Comparison of ENCODE assay signal across 2 cellular contexts in the genomic region with DNA sequence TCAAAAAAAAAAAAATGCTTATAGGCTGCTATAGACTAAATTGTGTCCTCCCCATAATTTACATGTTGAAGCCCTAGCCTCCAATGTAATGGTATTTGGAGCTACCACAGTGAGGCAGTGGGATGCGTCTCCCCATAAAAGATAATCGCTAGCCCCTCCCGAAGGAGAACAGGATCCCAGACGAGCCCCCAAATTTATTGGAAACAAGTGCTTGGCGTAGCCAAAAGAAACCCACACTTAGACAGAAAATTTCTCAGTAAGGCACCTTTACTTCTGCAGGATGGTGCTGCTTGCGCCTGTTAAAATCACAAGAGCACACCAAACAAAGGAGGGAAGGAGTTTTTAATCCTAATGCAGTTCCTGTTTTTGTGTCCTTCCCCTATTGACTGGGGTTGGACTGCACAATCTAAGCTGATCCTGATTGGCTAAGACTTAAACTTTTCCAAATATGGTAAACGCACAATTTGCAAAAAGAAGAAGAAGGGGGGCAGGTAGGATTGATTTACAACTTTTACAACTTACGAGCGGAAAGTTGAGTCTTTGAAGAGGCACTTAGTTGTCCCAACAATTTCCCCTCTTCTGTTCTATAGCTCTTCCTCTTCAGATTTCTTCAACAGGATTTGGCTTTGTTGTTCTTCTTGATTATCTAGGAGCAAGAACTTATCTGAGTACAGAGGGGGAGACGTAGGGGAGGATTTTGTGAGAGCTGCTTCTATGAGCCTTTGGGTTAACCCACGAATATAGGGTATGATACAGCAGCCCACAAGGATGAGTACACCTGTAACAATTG.
TF ChIP-seq lines count a peak whose summit lies in the region.

No MANE protein-coding gene starts in this region.

TF ChIP-seq in GM23338, 12 proteins besides CTCF, POLR2A, EP300 and RAD21 (continues in another document):
- TF ChIP-seq ZNF331 (CRISPR knock-in tag; IDR thresholded peaks at IDR 0.05; ENCODE audit: low read depth) = no peak
- TF ChIP-seq ZNF114 (CRISPR knock-in tag; IDR thresholded peaks at IDR 0.05) = no peak
- TF ChIP-seq, protein P1, sequence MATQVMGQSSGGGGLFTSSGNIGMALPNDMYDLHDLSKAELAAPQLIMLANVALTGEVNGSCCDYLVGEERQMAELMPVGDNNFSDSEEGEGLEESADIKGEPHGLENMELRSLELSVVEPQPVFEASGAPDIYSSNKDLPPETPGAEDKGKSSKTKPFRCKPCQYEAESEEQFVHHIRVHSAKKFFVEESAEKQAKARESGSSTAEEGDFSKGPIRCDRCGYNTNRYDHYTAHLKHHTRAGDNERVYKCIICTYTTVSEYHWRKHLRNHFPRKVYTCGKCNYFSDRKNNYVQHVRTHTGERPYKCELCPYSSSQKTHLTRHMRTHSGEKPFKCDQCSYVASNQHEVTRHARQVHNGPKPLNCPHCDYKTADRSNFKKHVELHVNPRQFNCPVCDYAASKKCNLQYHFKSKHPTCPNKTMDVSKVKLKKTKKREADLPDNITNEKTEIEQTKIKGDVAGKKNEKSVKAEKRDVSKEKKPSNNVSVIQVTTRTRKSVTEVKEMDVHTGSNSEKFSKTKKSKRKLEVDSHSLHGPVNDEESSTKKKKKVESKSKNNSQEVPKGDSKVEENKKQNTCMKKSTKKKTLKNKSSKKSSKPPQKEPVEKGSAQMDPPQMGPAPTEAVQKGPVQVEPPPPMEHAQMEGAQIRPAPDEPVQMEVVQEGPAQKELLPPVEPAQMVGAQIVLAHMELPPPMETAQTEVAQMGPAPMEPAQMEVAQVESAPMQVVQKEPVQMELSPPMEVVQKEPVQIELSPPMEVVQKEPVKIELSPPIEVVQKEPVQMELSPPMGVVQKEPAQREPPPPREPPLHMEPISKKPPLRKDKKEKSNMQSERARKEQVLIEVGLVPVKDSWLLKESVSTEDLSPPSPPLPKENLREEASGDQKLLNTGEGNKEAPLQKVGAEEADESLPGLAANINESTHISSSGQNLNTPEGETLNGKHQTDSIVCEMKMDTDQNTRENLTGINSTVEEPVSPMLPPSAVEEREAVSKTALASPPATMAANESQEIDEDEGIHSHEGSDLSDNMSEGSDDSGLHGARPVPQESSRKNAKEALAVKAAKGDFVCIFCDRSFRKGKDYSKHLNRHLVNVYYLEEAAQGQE (IDR thresholded peaks at IDR 0.05; ENCODE audit: unreplicated experiment) = no peak
- TF ChIP-seq, protein P2, sequence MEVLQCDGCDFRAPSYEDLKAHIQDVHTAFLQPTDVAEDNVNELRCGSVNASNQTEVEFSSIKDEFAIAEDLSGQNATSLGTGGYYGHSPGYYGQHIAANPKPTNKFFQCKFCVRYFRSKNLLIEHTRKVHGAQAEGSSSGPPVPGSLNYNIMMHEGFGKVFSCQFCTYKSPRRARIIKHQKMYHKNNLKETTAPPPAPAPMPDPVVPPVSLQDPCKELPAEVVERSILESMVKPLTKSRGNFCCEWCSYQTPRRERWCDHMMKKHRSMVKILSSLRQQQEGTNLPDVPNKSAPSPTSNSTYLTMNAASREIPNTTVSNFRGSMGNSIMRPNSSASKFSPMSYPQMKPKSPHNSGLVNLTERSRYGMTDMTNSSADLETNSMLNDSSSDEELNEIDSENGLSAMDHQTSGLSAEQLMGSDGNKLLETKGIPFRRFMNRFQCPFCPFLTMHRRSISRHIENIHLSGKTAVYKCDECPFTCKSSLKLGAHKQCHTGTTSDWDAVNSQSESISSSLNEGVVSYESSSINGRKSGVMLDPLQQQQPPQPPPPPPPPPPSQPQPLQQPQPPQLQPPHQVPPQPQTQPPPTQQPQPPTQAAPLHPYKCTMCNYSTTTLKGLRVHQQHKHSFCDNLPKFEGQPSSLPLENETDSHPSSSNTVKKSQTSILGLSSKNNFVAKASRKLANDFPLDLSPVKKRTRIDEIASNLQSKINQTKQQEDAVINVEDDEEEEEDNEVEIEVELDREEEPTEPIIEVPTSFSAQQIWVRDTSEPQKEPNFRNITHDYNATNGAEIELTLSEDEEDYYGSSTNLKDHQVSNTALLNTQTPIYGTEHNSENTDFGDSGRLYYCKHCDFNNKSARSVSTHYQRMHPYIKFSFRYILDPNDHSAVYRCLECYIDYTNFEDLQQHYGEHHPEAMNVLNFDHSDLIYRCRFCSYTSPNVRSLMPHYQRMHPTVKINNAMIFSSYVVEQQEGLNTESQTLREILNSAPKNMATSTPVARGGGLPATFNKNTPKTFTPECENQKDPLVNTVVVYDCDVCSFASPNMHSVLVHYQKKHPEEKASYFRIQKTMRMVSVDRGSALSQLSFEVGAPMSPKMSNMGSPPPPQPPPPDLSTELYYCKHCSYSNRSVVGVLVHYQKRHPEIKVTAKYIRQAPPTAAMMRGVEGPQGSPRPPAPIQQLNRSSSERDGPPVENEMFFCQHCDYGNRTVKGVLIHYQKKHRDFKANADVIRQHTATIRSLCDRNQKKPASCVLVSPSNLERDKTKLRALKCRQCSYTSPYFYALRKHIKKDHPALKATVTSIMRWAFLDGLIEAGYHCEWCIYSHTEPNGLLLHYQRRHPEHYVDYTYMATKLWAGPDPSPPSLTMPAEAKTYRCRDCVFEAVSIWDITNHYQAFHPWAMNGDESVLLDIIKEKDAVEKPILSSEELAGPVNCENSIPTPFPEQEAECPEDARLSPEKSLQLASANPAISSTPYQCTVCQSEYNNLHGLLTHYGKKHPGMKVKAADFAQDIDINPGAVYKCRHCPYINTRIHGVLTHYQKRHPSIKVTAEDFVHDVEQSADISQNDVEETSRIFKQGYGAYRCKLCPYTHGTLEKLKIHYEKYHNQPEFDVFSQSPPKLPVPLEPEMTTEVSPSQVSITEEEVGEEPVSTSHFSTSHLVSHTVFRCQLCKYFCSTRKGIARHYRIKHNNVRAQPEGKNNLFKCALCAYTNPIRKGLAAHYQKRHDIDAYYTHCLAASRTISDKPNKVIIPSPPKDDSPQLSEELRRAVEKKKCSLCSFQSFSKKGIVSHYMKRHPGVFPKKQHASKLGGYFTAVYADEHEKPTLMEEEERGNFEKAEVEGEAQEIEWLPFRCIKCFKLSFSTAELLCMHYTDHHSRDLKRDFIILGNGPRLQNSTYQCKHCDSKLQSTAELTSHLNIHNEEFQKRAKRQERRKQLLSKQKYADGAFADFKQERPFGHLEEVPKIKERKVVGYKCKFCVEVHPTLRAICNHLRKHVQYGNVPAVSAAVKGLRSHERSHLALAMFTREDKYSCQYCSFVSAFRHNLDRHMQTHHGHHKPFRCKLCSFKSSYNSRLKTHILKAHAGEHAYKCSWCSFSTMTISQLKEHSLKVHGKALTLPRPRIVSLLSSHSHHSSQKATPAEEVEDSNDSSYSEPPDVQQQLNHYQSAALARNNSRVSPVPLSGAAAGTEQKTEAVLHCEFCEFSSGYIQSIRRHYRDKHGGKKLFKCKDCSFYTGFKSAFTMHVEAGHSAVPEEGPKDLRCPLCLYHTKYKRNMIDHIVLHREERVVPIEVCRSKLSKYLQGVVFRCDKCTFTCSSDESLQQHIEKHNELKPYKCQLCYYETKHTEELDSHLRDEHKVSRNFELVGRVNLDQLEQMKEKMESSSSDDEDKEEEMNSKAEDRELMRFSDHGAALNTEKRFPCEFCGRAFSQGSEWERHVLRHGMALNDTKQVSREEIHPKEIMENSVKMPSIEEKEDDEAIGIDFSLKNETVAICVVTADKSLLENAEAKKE (CRISPR knock-in tag; IDR thresholded peaks at IDR 0.05) = no peak
- TF ChIP-seq EZH2phosphoT487 (IDR thresholded peaks at IDR 0.05; ENCODE audit: unreplicated experiment) = no peak
- TF ChIP-seq, protein P3, sequence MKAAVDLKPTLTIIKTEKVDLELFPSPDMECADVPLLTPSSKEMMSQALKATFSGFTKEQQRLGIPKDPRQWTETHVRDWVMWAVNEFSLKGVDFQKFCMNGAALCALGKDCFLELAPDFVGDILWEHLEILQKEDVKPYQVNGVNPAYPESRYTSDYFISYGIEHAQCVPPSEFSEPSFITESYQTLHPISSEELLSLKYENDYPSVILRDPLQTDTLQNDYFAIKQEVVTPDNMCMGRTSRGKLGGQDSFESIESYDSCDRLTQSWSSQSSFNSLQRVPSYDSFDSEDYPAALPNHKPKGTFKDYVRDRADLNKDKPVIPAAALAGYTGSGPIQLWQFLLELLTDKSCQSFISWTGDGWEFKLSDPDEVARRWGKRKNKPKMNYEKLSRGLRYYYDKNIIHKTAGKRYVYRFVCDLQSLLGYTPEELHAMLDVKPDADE (IDR thresholded peaks at IDR 0.05) = no peak
- no peak for TF ChIP-seq EZH2 (IDR thresholded peaks at IDR 0.05; ENCODE audit: low read depth, unreplicated experiment)

TF ChIP-seq in K562, 482 proteins besides CTCF, POLR2A, EP300 and RAD21 (continues in another document):
- TF ChIP-seq, protein P4, sequence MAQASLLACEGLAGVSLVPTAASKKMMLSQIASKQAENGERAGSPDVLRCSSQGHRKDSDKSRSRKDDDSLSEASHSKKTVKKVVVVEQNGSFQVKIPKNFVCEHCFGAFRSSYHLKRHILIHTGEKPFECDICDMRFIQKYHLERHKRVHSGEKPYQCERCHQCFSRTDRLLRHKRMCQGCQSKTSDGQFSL (CRISPR knock-in tag; IDR thresholded peaks at IDR 0.05) = no peak
- TF ChIP-seq, protein P4 (tag; IDR thresholded peaks at IDR 0.05) = no peak
- TF ChIP-seq ZFP36 (IDR thresholded peaks at IDR 0.05; ENCODE audit: low read depth, low read length, partially characterized antibody) (peak; percentile 68), RFX1 (IDR thresholded peaks at IDR 0.05) (no peak), ESRRB (CRISPR knock-in tag; IDR thresholded peaks at IDR 0.05; ENCODE audit: borderline replicate concordance) (no peak), TEAD4 (IDR thresholded peaks at IDR 0.05; ENCODE audit: low read length) (peak; percentile 30; the same call in 1 of the 2 replicates), TEAD4 (CRISPR knock-in tag; IDR thresholded peaks at IDR 0.05; ENCODE audit: borderline replicate concordance) (no peak), ZNF766 (CRISPR knock-in tag; conservative IDR thresholded peaks at IDR 0.05) (peak; percentile 60; the same call in 1 of the 2 replicates), C11orf30 (IDR thresholded peaks at IDR 0.05; ENCODE audit: low read depth) (peak; percentile 34; the same call in 1 of the 2 replicates), TBP (optimal IDR thresholded peaks at IDR 0.05; ENCODE audit: low read depth, low read length) (peak; percentile 52), HNRNPUL1 (IDR thresholded peaks at IDR 0.05; ENCODE audit: low read length) (no peak), GABPA (tag; conservative IDR thresholded peaks at IDR 0.05; ENCODE audit: low read depth) (peak; percentile 61), SRSF1 (IDR thresholded peaks at IDR 0.05; ENCODE audit: low read depth, low read length) (no peak), TGIF2 (CRISPR knock-in tag; IDR thresholded peaks at IDR 0.05) (no peak), CBFB (CRISPR knock-in tag; IDR thresholded peaks at IDR 0.05) (no peak), RCOR1 (IDR thresholded peaks at IDR 0.05; ENCODE audit: borderline replicate concordance in 1 of 2, low read depth in 2 of 2, low read length in 2 of 2) (peak; percentile 16 to 21; a peak in 3 of 4 replicates), NR2C1 (IDR thresholded peaks at IDR 0.05) (no peak; the same call in 1 of the 2 replicates), NR2C1 (tag; IDR thresholded peaks at IDR 0.05) (peak; percentile 11; the same call in 1 of the 2 replicates), HDAC8 (tag; IDR thresholded peaks at IDR 0.05) (peak; percentile 72; the same call in 1 of the 2 replicates), ATF1 (CRISPR knock-in tag; IDR thresholded peaks at IDR 0.05) (no peak), ATF1 (tag; IDR thresholded peaks at IDR 0.05) (peak; percentile 32; the same call in 1 of the 2 replicates), NBN (IDR thresholded peaks at IDR 0.05; ENCODE audit: low read depth) (peak; percentile 61; the same call in 1 of the 2 replicates)
- TF ChIP-seq, protein P5, sequence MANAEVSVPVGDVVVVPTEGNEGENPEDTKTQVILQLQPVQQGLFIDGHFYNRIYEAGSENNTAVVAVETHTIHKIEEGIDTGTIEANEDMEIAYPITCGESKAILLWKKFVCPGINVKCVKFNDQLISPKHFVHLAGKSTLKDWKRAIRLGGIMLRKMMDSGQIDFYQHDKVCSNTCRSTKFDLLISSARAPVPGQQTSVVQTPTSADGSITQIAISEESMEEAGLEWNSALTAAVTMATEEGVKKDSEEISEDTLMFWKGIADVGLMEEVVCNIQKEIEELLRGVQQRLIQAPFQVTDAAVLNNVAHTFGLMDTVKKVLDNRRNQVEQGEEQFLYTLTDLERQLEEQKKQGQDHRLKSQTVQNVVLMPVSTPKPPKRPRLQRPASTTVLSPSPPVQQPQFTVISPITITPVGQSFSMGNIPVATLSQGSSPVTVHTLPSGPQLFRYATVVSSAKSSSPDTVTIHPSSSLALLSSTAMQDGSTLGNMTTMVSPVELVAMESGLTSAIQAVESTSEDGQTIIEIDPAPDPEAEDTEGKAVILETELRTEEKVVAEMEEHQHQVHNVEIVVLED (CRISPR knock-in tag; IDR thresholded peaks at IDR 0.05) = no peak; the same call in 1 of the 2 replicates
- TF ChIP-seq, protein P6, sequence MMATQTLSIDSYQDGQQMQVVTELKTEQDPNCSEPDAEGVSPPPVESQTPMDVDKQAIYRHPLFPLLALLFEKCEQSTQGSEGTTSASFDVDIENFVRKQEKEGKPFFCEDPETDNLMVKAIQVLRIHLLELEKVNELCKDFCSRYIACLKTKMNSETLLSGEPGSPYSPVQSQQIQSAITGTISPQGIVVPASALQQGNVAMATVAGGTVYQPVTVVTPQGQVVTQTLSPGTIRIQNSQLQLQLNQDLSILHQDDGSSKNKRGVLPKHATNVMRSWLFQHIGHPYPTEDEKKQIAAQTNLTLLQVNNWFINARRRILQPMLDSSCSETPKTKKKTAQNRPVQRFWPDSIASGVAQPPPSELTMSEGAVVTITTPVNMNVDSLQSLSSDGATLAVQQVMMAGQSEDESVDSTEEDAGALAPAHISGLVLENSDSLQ (IDR thresholded peaks at IDR 0.05) = peak; percentile 96
